22 cellular contexts compared by ENCODE assay signal in genomic region chr2:179304424-179304823, GRCh38.
"Had no signal": no experiment of that assay in that cellular context is flagged by ENCODE, and none has a peak within 500 bp of the region (broad histone marks: within the 10 kb centered on the region; RNA-seq: fewer than 3 reads in every experiment).

No MANE protein-coding gene starts in this region.

- ATAC-seq: left colon; left lung; naive thymus-derived CD8-positive, alpha-beta T cell; right cardiac atrium; stimulated activated memory B cell treated with anti-CD40 and anti-IgM and Interleukin-4, amounts not matched to agents 10 μg/mL and 1 μg/mL and 100 μg/mL, for 72 hours; stimulated activated naive CD8-positive, alpha-beta T cell treated with anti-CD3 and anti-CD28 coated beads, Interleukin-15, amount 100 ng/mL, for 72 hours had no signal

- H3K27ac Mint-ChIP-seq: naive thymus-derived CD8-positive, alpha-beta T cell; nephron progenitor cell; progenitor cell of endocrine pancreas; stimulated activated memory B cell treated with anti-CD40 and anti-IgM and Interleukin-4, amounts not matched to agents 10 μg/mL and 1 μg/mL and 100 μg/mL, for 72 hours; stimulated activated naive CD8-positive, alpha-beta T cell treated with anti-CD3 and anti-CD28 coated beads, Interleukin-15, amount 100 ng/mL, for 72 hours; type B pancreatic cell had no signal

- FAIRE-seq: islet of Langerhans had no signal

- H3K4me1 Mint-ChIP-seq: naive thymus-derived CD8-positive, alpha-beta T cell; nephron progenitor cell; stimulated activated memory B cell treated with anti-CD40 and anti-IgM and Interleukin-4, amounts not matched to agents 10 μg/mL and 1 μg/mL and 100 μg/mL, for 72 hours; stimulated activated naive CD8-positive, alpha-beta T cell treated with anti-CD3 and anti-CD28 coated beads, Interleukin-15, amount 100 ng/mL, for 72 hours had no signal

- H3K4me3 Mint-ChIP-seq: naive thymus-derived CD8-positive, alpha-beta T cell; nephron progenitor cell; stimulated activated memory B cell treated with anti-CD40 and anti-IgM and Interleukin-4, amounts not matched to agents 10 μg/mL and 1 μg/mL and 100 μg/mL, for 72 hours; stimulated activated naive CD8-positive, alpha-beta T cell treated with anti-CD3 and anti-CD28 coated beads, Interleukin-15, amount 100 ng/mL, for 72 hours; type B pancreatic cell had no signal

- H3K27me3 Mint-ChIP-seq: progenitor cell of endocrine pancreas; stimulated activated memory B cell treated with anti-CD40 and anti-IgM and Interleukin-4, amounts not matched to agents 10 μg/mL and 1 μg/mL and 100 μg/mL, for 72 hours; stimulated activated naive CD8-positive, alpha-beta T cell treated with anti-CD3 and anti-CD28 coated beads, Interleukin-15, amount 100 ng/mL, for 72 hours had no signal

- H3K9me3 Mint-ChIP-seq: stimulated activated naive CD8-positive, alpha-beta T cell treated with anti-CD3 and anti-CD28 coated beads, Interleukin-15, amount 100 ng/mL, for 72 hours had no signal

- DNase-seq: hippocampal formation; kidney; left colon; left lung; naive thymus-derived CD8-positive, alpha-beta T cell; nephron progenitor cell; ovary; right cardiac atrium; sigmoid colon; small intestine; stimulated activated CD4-positive, alpha-beta T cell treated with anti-CD3 and anti-CD28 coated beads, Interleukin-1b, Interleukin-23, amount 100 ng/mL, for 48 hours; stimulated activated CD4-positive, alpha-beta T cell treated with anti-CD3 and anti-CD28 coated beads, Interleukin-2, amount 100 ng/mL, for 48 hours; stimulated activated CD4-positive, alpha-beta T cell treated with anti-CD3 and anti-CD28 coated beads, Interleukin-4, amount 100 ng/mL, for 4 hours; stimulated activated CD8-positive, alpha-beta memory T cell treated with anti-CD3 and anti-CD28 coated beads, Interleukin-4, amount 100 ng/mL, for 48 hours; stimulated activated naive CD4-positive, alpha-beta T cell treated with Interleukin-2 at 50 U/mL for 16 hours; stimulated activated naive CD8-positive, alpha-beta T cell treated with anti-CD3 and anti-CD28 coated beads, Interleukin-15, amount 100 ng/mL, for 72 hours; substantia nigra; uterus had no signal

- H3K36me3 Mint-ChIP-seq: stimulated activated memory B cell treated with anti-CD40 and anti-IgM and Interleukin-4, amounts not matched to agents 10 μg/mL and 1 μg/mL and 100 μg/mL, for 72 hours; type B pancreatic cell had no signal
